Comparison of ENCODE assay signal across 13 cellular contexts in the genomic region with DNA sequence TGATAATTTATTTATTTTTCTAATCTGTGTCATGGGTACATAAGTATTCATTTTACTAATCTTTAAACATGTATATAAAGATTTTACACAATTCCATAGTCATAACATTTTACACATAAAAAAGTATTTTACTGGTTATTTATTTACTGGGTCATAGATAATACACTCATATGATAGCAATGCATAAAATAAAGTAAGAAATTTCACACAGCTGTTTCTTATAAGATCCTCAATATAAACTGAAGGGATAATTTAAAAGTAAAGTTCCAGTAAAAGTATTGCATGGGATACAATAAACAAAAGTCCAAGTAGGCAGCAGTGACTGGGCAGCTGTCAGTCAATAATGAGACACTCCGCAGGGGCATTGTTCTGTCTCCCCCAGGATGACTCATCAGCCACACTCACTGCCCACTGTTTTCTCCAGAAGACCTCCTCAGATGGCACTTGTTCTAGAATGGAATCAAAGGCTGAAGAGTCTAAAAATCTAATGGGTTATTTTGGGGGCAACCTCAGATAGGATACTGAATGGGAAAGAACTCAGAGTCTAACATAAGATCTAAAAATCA. TPM values are rescaled to one million over a fixed set of nuclear protein-coding genes. Genes with fewer than 3 reads are reported as not detected.
DNase-seq lines count a peak whose midpoint lies in the region; ATAC-seq and TF ChIP-seq lines count a peak whose summit lies in the region.
"Had no signal": no experiment of that assay in that cellular context is flagged by ENCODE, and none has a peak within 500 bp of the region (broad histone marks: within the 10 kb centered on the region; RNA-seq: fewer than 3 reads in every experiment).

No MANE protein-coding gene starts in this region.

- peak overlapping the region; percentile 94 for H3K27ac Mint-ChIP-seq in HFFc6
- peak overlapping the region; percentile 64 for H3K27ac Mint-ChIP-seq in activated T-helper 17 cell treated with anti-CD3 and anti-CD28 coated beads, Interleukin-2, amount 50 U/mL, for 72 hours
- no peak overlapping the region for H3K27ac Mint-ChIP-seq in CD8-positive, alpha-beta memory T cell
- H3K27ac Mint-ChIP-seq: activated CD4-positive, alpha-beta T cell treated with anti-CD3 and anti-CD28 coated beads, Interleukin-2, amount 10 ng/mL, durations not matched to agents 7 days and 5 days; activated naive CD4-positive, alpha-beta T cell treated with anti-CD3 and anti-CD28 coated beads, Interleukin-2, amount 50 U/mL, for 24 hours had no signal

- H3K4me1 Mint-ChIP-seq in HFFc6 (ENCODE audit: low read depth) = peaks cover 32% of the 10 kb centered on the region
- no peaks in the 10 kb centered on the region for H3K4me1 Mint-ChIP-seq in activated T-helper 17 cell treated with anti-CD3 and anti-CD28 coated beads, Interleukin-2, amount 50 U/mL, for 72 hours
- no peaks in the 10 kb centered on the region for H3K4me1 Mint-ChIP-seq in CD8-positive, alpha-beta memory T cell
- H3K4me1 Mint-ChIP-seq: activated CD4-positive, alpha-beta T cell treated with anti-CD3 and anti-CD28 coated beads, Interleukin-2, amount 10 ng/mL, durations not matched to agents 7 days and 5 days; activated naive CD4-positive, alpha-beta T cell treated with anti-CD3 and anti-CD28 coated beads, Interleukin-2, amount 50 U/mL, for 24 hours had no signal

- intact Hi-C loops in A673 (cut with micrococcal nuclease; ENCODE audit: unreplicated experiment) = no loop called here

- peak overlapping the region; percentile 83 for H3K27ac ChIP-seq in A673 (ENCODE audit: low read depth, low read length, poor library complexity, severe bottlenecking)
- no peak overlapping the region for H3K27ac ChIP-seq in CD8-positive, alpha-beta memory T cell (ENCODE audit: low read depth, low read length)
- H3K27ac ChIP-seq: prostate gland had no signal

- TF ChIP-seq CTCF in A673 (conservative IDR thresholded peaks at IDR 0.05; ENCODE audit: low read depth, low read length) = no peak
- no peak for TF ChIP-seq CTCF in HFFc6 (IDR thresholded peaks at IDR 0.05)

- POLR2A ChIA-PET in A673 (lab: Charles Lee; ENCODE audit: low non-redundant PET) = no interaction called here
- POLR2A ChIA-PET in CD8-positive, alpha-beta memory T cell (lab: Charles Lee) = no interaction called here

- peak; percentile 54 for DNase-seq in A673 (ENCODE audit: low spot score)
- DNase-seq in HFFc6 = no peak
- peak; percentile 30 for DNase-seq in kidney glomerular epithelial cell (lab: John Stamatoyannopoulos, UW)
- no peak for DNase-seq in NAMALWA (ENCODE audit: low spot score)
- DNase-seq in CD8-positive, alpha-beta memory T cell = no peak
- DNase-seq in ecto neural progenitor cell (ENCODE audit: low spot score) = no peak
- DNase-seq: activated CD4-positive, alpha-beta T cell treated with anti-CD3 and anti-CD28 coated beads, Interleukin-2, amount 10 ng/mL, durations not matched to agents 7 days and 5 days; Kasumi-1 had no signal

- CTCF ChIA-PET in A673 (lab: Charles Lee) = no interaction called here
- CTCF ChIA-PET in CD8-positive, alpha-beta memory T cell (lab: Charles Lee) = no interaction called here

- H3K36me3 ChIP-seq in A673 (ENCODE audit: insufficient read depth, low read length, poor library complexity, severe bottlenecking) = peaks cover 5% of the 10 kb centered on the region
- H3K36me3 ChIP-seq in CD8-positive, alpha-beta memory T cell (ENCODE audit: insufficient read depth, low read length) = no peaks in the 10 kb centered on the region
- H3K36me3 ChIP-seq: BLaER1, prostate gland had no signal

- no peak for ATAC-seq in activated T-helper 17 cell treated with anti-CD3 and anti-CD28 coated beads, Interleukin-2, amount 50 U/mL, for 72 hours (replicated peaks)
- no peak for ATAC-seq in GM18502 (IDR thresholded peaks at IDR 0.05; ENCODE audit: poor library complexity, unreplicated experiment)

- peak overlapping the region; percentile 78; the same call in 1 of the 2 replicates for H3K4me3 Mint-ChIP-seq in HFFc6
- H3K4me3 Mint-ChIP-seq in activated T-helper 17 cell treated with anti-CD3 and anti-CD28 coated beads, Interleukin-2, amount 50 U/mL, for 72 hours = no peak overlapping the region
- H3K4me3 Mint-ChIP-seq in CD8-positive, alpha-beta memory T cell = no peak overlapping the region
- H3K4me3 Mint-ChIP-seq: activated CD4-positive, alpha-beta T cell treated with anti-CD3 and anti-CD28 coated beads, Interleukin-2, amount 10 ng/mL, durations not matched to agents 7 days and 5 days; activated naive CD4-positive, alpha-beta T cell treated with anti-CD3 and anti-CD28 coated beads, Interleukin-2, amount 50 U/mL, for 24 hours had no signal

- H3K4me3 ChIP-seq in A673 (ENCODE audit: low read depth, low read length, poor library complexity, severe bottlenecking) = no peak overlapping the region
- no peak overlapping the region for H3K4me3 ChIP-seq in CD8-positive, alpha-beta memory T cell (ENCODE audit: low read length)
- H3K4me3 ChIP-seq: BLaER1, prostate gland had no signal

- no peaks in the 10 kb centered on the region for H3K27me3 Mint-ChIP-seq in HFFc6 (ENCODE audit: insufficient read depth)
- H3K27me3 Mint-ChIP-seq in activated T-helper 17 cell treated with anti-CD3 and anti-CD28 coated beads, Interleukin-2, amount 50 U/mL, for 72 hours = no peaks in the 10 kb centered on the region
- H3K27me3 Mint-ChIP-seq in CD8-positive, alpha-beta memory T cell = peaks cover 0 to 5% of the 10 kb centered on the region in 2 donors
- H3K27me3 Mint-ChIP-seq: activated CD4-positive, alpha-beta T cell treated with anti-CD3 and anti-CD28 coated beads, Interleukin-2, amount 10 ng/mL, durations not matched to agents 7 days and 5 days; activated naive CD4-positive, alpha-beta T cell treated with anti-CD3 and anti-CD28 coated beads, Interleukin-2, amount 50 U/mL, for 24 hours had no signal

- H3K27me3 ChIP-seq in A673 (replicated peaks; ENCODE audit: insufficient read depth, low read depth, low read length, poor library complexity) = no peaks in the 10 kb centered on the region
- no peaks in the 10 kb centered on the region for H3K27me3 ChIP-seq in CD8-positive, alpha-beta memory T cell (ENCODE audit: insufficient read depth, low read length, poor library complexity, severe bottlenecking)
- H3K27me3 ChIP-seq: BLaER1 had no signal

- no TSS peak for BruUV-seq in A673 (replicated peaks; lab: Mats Ljungman, UMichigan)

- H3K36me3 Mint-ChIP-seq in HFFc6 (ENCODE audit: low read depth) = 0 out of 2 replicates have a peak, but pooled peaks cover 4% of the 10 kb centered on the region
- peaks cover 11% of the 10 kb centered on the region for H3K36me3 Mint-ChIP-seq in activated T-helper 17 cell treated with anti-CD3 and anti-CD28 coated beads, Interleukin-2, amount 50 U/mL, for 72 hours (ENCODE audit: low read depth)
- peaks cover 4 to 24% (median 9%) of the 10 kb centered on the region in 3 donors for H3K36me3 Mint-ChIP-seq in CD8-positive, alpha-beta memory T cell

- H3K9me3 ChIP-seq in A673 (ENCODE audit: low read depth, low read length, poor library complexity, severe bottlenecking) = no peaks in the 10 kb centered on the region
- H3K9me3 ChIP-seq in CD8-positive, alpha-beta memory T cell (ENCODE audit: low read length) = no peaks in the 10 kb centered on the region
- H3K9me3 ChIP-seq: BLaER1, prostate gland had no signal

- no peaks in the 10 kb centered on the region for H3K9me3 Mint-ChIP-seq in HFFc6
- H3K9me3 Mint-ChIP-seq in activated T-helper 17 cell treated with anti-CD3 and anti-CD28 coated beads, Interleukin-2, amount 50 U/mL, for 72 hours = no peaks in the 10 kb centered on the region
- no peaks in the 10 kb centered on the region for H3K9me3 Mint-ChIP-seq in CD8-positive, alpha-beta memory T cell
- H3K9me3 Mint-ChIP-seq: activated CD4-positive, alpha-beta T cell treated with anti-CD3 and anti-CD28 coated beads, Interleukin-2, amount 10 ng/mL, durations not matched to agents 7 days and 5 days; activated naive CD4-positive, alpha-beta T cell treated with anti-CD3 and anti-CD28 coated beads, Interleukin-2, amount 50 U/mL, for 24 hours had no signal

- peaks cover 19% of the 10 kb centered on the region for H3K4me1 ChIP-seq in A673 (ENCODE audit: insufficient read depth, low read length, poor library complexity, severe bottlenecking)
- H3K4me1 ChIP-seq in CD8-positive, alpha-beta memory T cell (ENCODE audit: insufficient read depth, low read length) = no peaks in the 10 kb centered on the region
- H3K4me1 ChIP-seq: prostate gland had no signal

RNA-seq across cellular contexts. Expression of a gene that starts 32.7 kb away (rescaled TPM):
- total RNA-seq in A673 (2021) = 42.7 and 46.8 TPM in 2 replicates
- 10 to 100 TPM; 23.7 to 33.4 (median 30.2) TPM for total RNA-seq in HFFc6 (2021; fragmentation: NEBNext Ultra II Directional; extraction: Animal tissue kit (Norgen Biotek cat#: 25700))
- total RNA-seq in activated T-helper 17 cell treated with anti-CD3 and anti-CD28 coated beads, Interleukin-2, amount 50 U/mL, for 72 hours = 10 to 100 TPM; 15.4 to 17.9 TPM
- 10 to 100 TPM; 15.9 to 16.2 TPM for total RNA-seq in CD8-positive, alpha-beta memory T cell
- polyA plus RNA-seq in CD8-positive, alpha-beta memory T cell = 3.2 TPM

Comparison
In these comparisons a context has a peak if more than half of its experiments do, and no peak if none do; other contexts are left out.
1. DNase-seq: peak in A673 (single experiment) and kidney glomerular epithelial cell (single experiment); none in HFFc6 (single experiment), NAMALWA (single experiment), CD8-positive, alpha-beta memory T cell (0 of 5) and ecto neural progenitor cell (single experiment).
2. H3K27ac Mint-ChIP-seq: peak in HFFc6 (single experiment) and activated T-helper 17 cell treated with anti-CD3 and anti-CD28 coated beads, Interleukin-2, amount 50 U/mL, for 72 hours (single experiment); none in CD8-positive, alpha-beta memory T cell (0 of 8).